3 cellular contexts compared by ENCODE assay signal in genomic region chr5:59136575-59136974, GRCh38.
TF ChIP-seq lines count a peak whose summit lies in the region.

No MANE protein-coding gene starts in this region.

TF ChIP-seq in GM23338, 12 proteins besides CTCF, POLR2A, EP300 and RAD21 (continues in another document):
- TF ChIP-seq REST (IDR thresholded peaks at IDR 0.05; ENCODE audit: unreplicated experiment) (no peak), ZNF114 (CRISPR knock-in tag; IDR thresholded peaks at IDR 0.05) (no peak), EZH2phosphoT487 (IDR thresholded peaks at IDR 0.05; ENCODE audit: unreplicated experiment) (no peak), ZNF331 (CRISPR knock-in tag; IDR thresholded peaks at IDR 0.05; ENCODE audit: low read depth) (no peak), EZH2 (IDR thresholded peaks at IDR 0.05; ENCODE audit: low read depth, unreplicated experiment) (no peak), STAT1 (IDR thresholded peaks at IDR 0.05; ENCODE audit: unreplicated experiment) (no peak)

TF ChIP-seq in H1, 55 proteins besides CTCF, POLR2A, EP300 and RAD21 (continued from another document):
- no peak for TF ChIP-seq CHD7 (IDR thresholded peaks at IDR 0.05; ENCODE audit: insufficient replicate concordance, low read length)

TF ChIP-seq in WTC11, 78 proteins besides CTCF, POLR2A, EP300 and RAD21:
- TF ChIP-seq ATF2 (CRISPR knock-in tag; IDR thresholded peaks at IDR 0.05; ENCODE audit: borderline replicate concordance, low read depth) (no peak), ZSCAN18 (CRISPR knock-in tag; IDR thresholded peaks at IDR 0.05) (no peak), SMAD3 (CRISPR knock-in tag; IDR thresholded peaks at IDR 0.05; ENCODE audit: borderline replicate concordance) (no peak), NFYB (CRISPR knock-in tag; conservative IDR thresholded peaks at IDR 0.05; ENCODE audit: low read depth) (no peak), CREB1 (CRISPR knock-in tag; IDR thresholded peaks at IDR 0.05) (no peak), ZNF532 (CRISPR knock-in tag; IDR thresholded peaks at IDR 0.05; ENCODE audit: borderline replicate concordance) (no peak)
